Comparison of ENCODE assay signal across 18 cellular contexts in genomic region chr2:7962191-7962590, GRCh38.
A peak's percentile ranks its signal among the peaks of the same experiment; 100 is the strongest.
DNase-seq lines count a peak whose midpoint lies in the region; ATAC-seq and TF ChIP-seq lines count a peak whose summit lies in the region.
"Had no signal": no experiment of that assay in that cellular context is flagged by ENCODE, and none has a peak within 500 bp of the region (broad histone marks: within the 10 kb centered on the region; RNA-seq: fewer than 3 reads in every experiment).

No MANE protein-coding gene starts in this region.

- H3K27me3 Mint-ChIP-seq in Calu3 (ENCODE audit: unreplicated experiment) (no peaks in the 10 kb centered on the region), GM23338 (ENCODE audit: insufficient read depth, low read depth, poor library complexity) (peaks cover 2% of the 10 kb centered on the region)

- H3K4me3 ChIP-seq in GM23338 (no peak overlapping the region), iPS DF 6.9 (ENCODE audit: low read length) (no peak overlapping the region), gastroesophageal sphincter (no peak overlapping the region)
- H3K4me3 ChIP-seq: MG63 had no signal

- H2AFZ ChIP-seq in GM23338 = peak overlapping the region; percentile 90; the same call in 1 of the 2 replicates

- peaks cover 33% of the 10 kb centered on the region for H3K4me1 Mint-ChIP-seq in Calu3 (ENCODE audit: low read depth, unreplicated experiment)
- H3K4me1 Mint-ChIP-seq in GM23338 = peaks cover 15% of the 10 kb centered on the region
- H3K4me1 Mint-ChIP-seq: CD14-positive monocyte had no signal

- H3K4me1 ChIP-seq in GM23338 (ENCODE audit: insufficient read depth) (peaks cover 12% of the 10 kb centered on the region; the same call in 1 of the 2 replicates), iPS DF 6.9 (ENCODE audit: control insufficient read depth, insufficient read depth, low read length) (peaks cover 5% of the 10 kb centered on the region; the same call in 1 of the 2 replicates), gastroesophageal sphincter (no peaks in the 10 kb centered on the region)

- H3K4me3 Mint-ChIP-seq in Calu3 (ENCODE audit: low read depth, unreplicated experiment) = no peak overlapping the region
- no peak overlapping the region for H3K4me3 Mint-ChIP-seq in GM23338
- H3K4me3 Mint-ChIP-seq: CD14-positive monocyte had no signal

- no peak overlapping the region for H3K4me2 ChIP-seq in GM23338

- TF ChIP-seq EP300 in gastroesophageal sphincter (IDR thresholded peaks at IDR 0.05) = no peak

- H3K9me3 Mint-ChIP-seq in Calu3 (ENCODE audit: low read depth, unreplicated experiment) = no peaks in the 10 kb centered on the region
- no peaks in the 10 kb centered on the region for H3K9me3 Mint-ChIP-seq in GM23338

- no peak overlapping the region for H3K27ac ChIP-seq in GM23338 (ENCODE audit: low read depth)
- H3K27ac ChIP-seq in iPS DF 6.9 (ENCODE audit: low read length) = no peak overlapping the region
- H3K27ac ChIP-seq in gastroesophageal sphincter = no peak overlapping the region

- no peaks in the 10 kb centered on the region for H3K9me3 ChIP-seq in iPS DF 6.9 (ENCODE audit: control insufficient read depth, insufficient read depth, low read length)
- H3K9me3 ChIP-seq in gastroesophageal sphincter = no peaks in the 10 kb centered on the region
- H3K9me3 ChIP-seq: MG63 had no signal

- H3K36me3 ChIP-seq in GM23338 (ENCODE audit: insufficient read depth) (no peaks in the 10 kb centered on the region), iPS DF 6.9 (ENCODE audit: control insufficient read depth, insufficient read depth, low read length) (no peaks in the 10 kb centered on the region), gastroesophageal sphincter (no peaks in the 10 kb centered on the region)
- H3K36me3 ChIP-seq: MG63 had no signal

- H4K20me1 ChIP-seq in GM23338 (replicated peaks; ENCODE audit: insufficient read depth) = no peaks in the 10 kb centered on the region

- no TSS peak for BruUV-seq in Calu3 (replicated peaks; lab: Mats Ljungman, UMichigan)

- no peak for DNase-seq in Calu3
- no peak for DNase-seq in GM23338 (ENCODE audit: low spot score)
- DNase-seq in NCI-H748 (lab: John Stamatoyannopoulos, UW; ENCODE audit: unreplicated experiment) = peak; percentile 63
- peak; percentile 2 for DNase-seq in iPS DF 6.9 (ENCODE audit: low read depth, low spot score)
- no peak for DNase-seq in ureter (ENCODE audit: low spot score)
- DNase-seq: ACHN, AML-193, IMR-90, Karpas-422, MG63, NCI-H1092, NCI-H1694, NCI-H524 treated with DMSO at 0.1 percent for 48 hours, OCI-M1, SHP77 treated with DMSO at 0.1 percent for 48 hours had no signal

- CTCF ChIA-PET in Calu3 (lab: Charles Lee) = interaction anchor here (1.0 kb wide), 1 partner anchor 8 kb away, joined by 3 read pairs; no protein-coding TSS in a partner anchor

- no peaks in the 10 kb centered on the region for H3F3A ChIP-seq in GM23338 (replicated peaks; ENCODE audit: low read depth)

- H3K9me2 ChIP-seq in GM23338 (ENCODE audit: insufficient read depth) = no peaks in the 10 kb centered on the region

- no peak for TF ChIP-seq POLR2A in gastroesophageal sphincter (IDR thresholded peaks at IDR 0.05)

- TF ChIP-seq CTCF in Calu3 (IDR thresholded peaks at IDR 0.05; ENCODE audit: unreplicated experiment) (no peak), GM23338 (conservative IDR thresholded peaks at IDR 0.05; ENCODE audit: low read depth in 2 of 2) (no peak), gastroesophageal sphincter (IDR thresholded peaks at IDR 0.05) (no peak)

- H3K27me3 ChIP-seq in GM23338 (ENCODE audit: insufficient read depth) = no peaks in the 10 kb centered on the region
- H3K27me3 ChIP-seq in iPS DF 6.9 (ENCODE audit: control insufficient read depth, insufficient read depth, low read length) = no peaks in the 10 kb centered on the region
- no peaks in the 10 kb centered on the region for H3K27me3 ChIP-seq in gastroesophageal sphincter
- H3K27me3 ChIP-seq: MG63 had no signal

- H3K36me3 Mint-ChIP-seq in Calu3 (ENCODE audit: insufficient read depth, unreplicated experiment) (no peaks in the 10 kb centered on the region), GM23338 (ENCODE audit: low read depth) (no peaks in the 10 kb centered on the region)
- H3K36me3 Mint-ChIP-seq: CD14-positive monocyte had no signal

- peak; percentile 68 for ATAC-seq in GM23338
- no peak for ATAC-seq in GM19463 (IDR thresholded peaks at IDR 0.05; ENCODE audit: unreplicated experiment)
- no peak for ATAC-seq in gastroesophageal sphincter

- no CpG with 5 or more reads among the region's 3 CpGs for WGBS in iPS DF 6.9 (ENCODE audit: insufficient coverage, insufficient read length)
- 88 to 92% methylated on average over 2 of the region's 3 CpGs for WGBS in gastroesophageal sphincter (ENCODE audit: low coverage in 1 of 2), 2 donors

- H3K79me2 ChIP-seq in GM23338 (replicated peaks; ENCODE audit: insufficient read depth) = no peaks in the 10 kb centered on the region

- H3K27ac Mint-ChIP-seq in Calu3 (ENCODE audit: unreplicated experiment) = peak overlapping the region; percentile 46
- no peak overlapping the region for H3K27ac Mint-ChIP-seq in GM23338
- H3K27ac Mint-ChIP-seq: CD14-positive monocyte had no signal

- intact Hi-C loops in Calu3 (cut with micrococcal nuclease; ENCODE audit: unreplicated experiment) = no loop called here

TF ChIP-seq in GM23338, 12 proteins besides CTCF, POLR2A, EP300 and RAD21 (continues in another document):
- TF ChIP-seq ZNF114 (CRISPR knock-in tag; IDR thresholded peaks at IDR 0.05) (no peak), JUNB (IDR thresholded peaks at IDR 0.05; ENCODE audit: unreplicated experiment) (no peak), CREB1 (CRISPR knock-in tag; IDR thresholded peaks at IDR 0.05; ENCODE audit: low read depth) (no peak), EZH2 (IDR thresholded peaks at IDR 0.05; ENCODE audit: low read depth, unreplicated experiment) (no peak), ZNF331 (CRISPR knock-in tag; IDR thresholded peaks at IDR 0.05; ENCODE audit: low read depth) (no peak)
- TF ChIP-seq, protein P1, sequence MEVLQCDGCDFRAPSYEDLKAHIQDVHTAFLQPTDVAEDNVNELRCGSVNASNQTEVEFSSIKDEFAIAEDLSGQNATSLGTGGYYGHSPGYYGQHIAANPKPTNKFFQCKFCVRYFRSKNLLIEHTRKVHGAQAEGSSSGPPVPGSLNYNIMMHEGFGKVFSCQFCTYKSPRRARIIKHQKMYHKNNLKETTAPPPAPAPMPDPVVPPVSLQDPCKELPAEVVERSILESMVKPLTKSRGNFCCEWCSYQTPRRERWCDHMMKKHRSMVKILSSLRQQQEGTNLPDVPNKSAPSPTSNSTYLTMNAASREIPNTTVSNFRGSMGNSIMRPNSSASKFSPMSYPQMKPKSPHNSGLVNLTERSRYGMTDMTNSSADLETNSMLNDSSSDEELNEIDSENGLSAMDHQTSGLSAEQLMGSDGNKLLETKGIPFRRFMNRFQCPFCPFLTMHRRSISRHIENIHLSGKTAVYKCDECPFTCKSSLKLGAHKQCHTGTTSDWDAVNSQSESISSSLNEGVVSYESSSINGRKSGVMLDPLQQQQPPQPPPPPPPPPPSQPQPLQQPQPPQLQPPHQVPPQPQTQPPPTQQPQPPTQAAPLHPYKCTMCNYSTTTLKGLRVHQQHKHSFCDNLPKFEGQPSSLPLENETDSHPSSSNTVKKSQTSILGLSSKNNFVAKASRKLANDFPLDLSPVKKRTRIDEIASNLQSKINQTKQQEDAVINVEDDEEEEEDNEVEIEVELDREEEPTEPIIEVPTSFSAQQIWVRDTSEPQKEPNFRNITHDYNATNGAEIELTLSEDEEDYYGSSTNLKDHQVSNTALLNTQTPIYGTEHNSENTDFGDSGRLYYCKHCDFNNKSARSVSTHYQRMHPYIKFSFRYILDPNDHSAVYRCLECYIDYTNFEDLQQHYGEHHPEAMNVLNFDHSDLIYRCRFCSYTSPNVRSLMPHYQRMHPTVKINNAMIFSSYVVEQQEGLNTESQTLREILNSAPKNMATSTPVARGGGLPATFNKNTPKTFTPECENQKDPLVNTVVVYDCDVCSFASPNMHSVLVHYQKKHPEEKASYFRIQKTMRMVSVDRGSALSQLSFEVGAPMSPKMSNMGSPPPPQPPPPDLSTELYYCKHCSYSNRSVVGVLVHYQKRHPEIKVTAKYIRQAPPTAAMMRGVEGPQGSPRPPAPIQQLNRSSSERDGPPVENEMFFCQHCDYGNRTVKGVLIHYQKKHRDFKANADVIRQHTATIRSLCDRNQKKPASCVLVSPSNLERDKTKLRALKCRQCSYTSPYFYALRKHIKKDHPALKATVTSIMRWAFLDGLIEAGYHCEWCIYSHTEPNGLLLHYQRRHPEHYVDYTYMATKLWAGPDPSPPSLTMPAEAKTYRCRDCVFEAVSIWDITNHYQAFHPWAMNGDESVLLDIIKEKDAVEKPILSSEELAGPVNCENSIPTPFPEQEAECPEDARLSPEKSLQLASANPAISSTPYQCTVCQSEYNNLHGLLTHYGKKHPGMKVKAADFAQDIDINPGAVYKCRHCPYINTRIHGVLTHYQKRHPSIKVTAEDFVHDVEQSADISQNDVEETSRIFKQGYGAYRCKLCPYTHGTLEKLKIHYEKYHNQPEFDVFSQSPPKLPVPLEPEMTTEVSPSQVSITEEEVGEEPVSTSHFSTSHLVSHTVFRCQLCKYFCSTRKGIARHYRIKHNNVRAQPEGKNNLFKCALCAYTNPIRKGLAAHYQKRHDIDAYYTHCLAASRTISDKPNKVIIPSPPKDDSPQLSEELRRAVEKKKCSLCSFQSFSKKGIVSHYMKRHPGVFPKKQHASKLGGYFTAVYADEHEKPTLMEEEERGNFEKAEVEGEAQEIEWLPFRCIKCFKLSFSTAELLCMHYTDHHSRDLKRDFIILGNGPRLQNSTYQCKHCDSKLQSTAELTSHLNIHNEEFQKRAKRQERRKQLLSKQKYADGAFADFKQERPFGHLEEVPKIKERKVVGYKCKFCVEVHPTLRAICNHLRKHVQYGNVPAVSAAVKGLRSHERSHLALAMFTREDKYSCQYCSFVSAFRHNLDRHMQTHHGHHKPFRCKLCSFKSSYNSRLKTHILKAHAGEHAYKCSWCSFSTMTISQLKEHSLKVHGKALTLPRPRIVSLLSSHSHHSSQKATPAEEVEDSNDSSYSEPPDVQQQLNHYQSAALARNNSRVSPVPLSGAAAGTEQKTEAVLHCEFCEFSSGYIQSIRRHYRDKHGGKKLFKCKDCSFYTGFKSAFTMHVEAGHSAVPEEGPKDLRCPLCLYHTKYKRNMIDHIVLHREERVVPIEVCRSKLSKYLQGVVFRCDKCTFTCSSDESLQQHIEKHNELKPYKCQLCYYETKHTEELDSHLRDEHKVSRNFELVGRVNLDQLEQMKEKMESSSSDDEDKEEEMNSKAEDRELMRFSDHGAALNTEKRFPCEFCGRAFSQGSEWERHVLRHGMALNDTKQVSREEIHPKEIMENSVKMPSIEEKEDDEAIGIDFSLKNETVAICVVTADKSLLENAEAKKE (CRISPR knock-in tag; IDR thresholded peaks at IDR 0.05) = no peak

Comparison
In these comparisons a context has a peak if more than half of its experiments do, and no peak if none do; other contexts are left out.
1. DNase-seq: peak in NCI-H748 (single experiment) and iPS DF 6.9 (single experiment); none in Calu3 (single experiment), GM23338 (single experiment) and ureter (single experiment).